Comparison of ENCODE assay signal across 8 cellular contexts in the genomic region with DNA sequence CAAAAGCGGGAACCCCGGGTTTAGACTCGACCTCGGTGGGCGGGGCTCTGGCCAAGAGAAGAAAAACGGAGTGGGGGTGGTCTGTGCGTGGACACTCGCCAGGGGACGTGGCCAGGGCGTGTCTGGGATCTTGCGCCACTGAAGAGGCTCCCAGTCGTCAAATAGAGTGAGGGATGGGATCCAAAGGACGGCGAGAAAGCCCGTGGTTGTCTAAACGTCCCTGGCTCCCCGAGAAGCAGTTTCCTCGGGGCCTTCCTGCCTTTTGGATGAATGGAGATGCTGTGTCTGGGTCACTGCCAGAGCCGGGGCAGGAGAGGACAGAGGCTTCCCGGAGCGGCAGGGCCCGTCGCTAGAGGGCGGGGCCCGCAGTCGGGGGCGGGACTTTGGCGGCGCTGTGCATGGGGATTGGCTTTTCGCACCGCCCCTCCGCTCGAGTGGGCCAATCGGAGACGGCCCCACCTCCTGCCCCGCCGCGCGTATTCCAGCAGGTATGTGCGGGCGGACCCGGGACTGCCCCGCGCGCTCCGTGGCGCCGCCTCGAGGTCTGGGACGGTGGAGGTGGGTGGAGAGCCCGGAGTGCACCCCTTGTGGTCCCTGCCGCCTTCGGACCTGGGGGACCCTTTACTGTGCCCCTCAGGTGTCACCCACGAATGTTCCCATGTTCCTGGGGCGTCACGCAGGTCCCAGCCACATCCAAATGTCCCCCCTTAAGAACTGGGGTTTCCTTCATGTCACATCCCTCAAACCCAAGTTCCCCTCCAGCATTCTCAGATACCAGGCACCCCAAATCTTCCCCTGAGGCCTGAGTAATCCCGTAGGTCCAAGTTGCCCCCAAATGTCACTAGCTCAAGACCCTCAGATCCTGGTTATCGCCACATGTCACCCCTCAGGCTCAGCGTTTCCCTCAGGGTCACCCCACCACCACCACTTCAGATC. TPM values are rescaled to one million over a fixed set of nuclear protein-coding genes. Genes with fewer than 3 reads are reported as not detected.
A peak's percentile ranks its signal among the peaks of the same experiment; 100 is the strongest.
DNase-seq lines count a peak whose midpoint lies in the region; ATAC-seq and TF ChIP-seq lines count a peak whose summit lies in the region.

No MANE protein-coding gene starts in this region.

- ATAC-seq in GM19468 (IDR thresholded peaks at IDR 0.05; ENCODE audit: extremely low read depth, unreplicated experiment): peak; percentile 52
- peak; percentile 91 for ATAC-seq in activated T-helper 17 cell treated with anti-CD3 and anti-CD28 coated beads, Interleukin-2, amount 50 U/mL, for 72 hours (replicated peaks)
- peak; percentile 79 to 88 for ATAC-seq in natural killer cell treated with Interleukin-12 subunit alpha and Interleukin-12 subunit beta and Interleukin-15 and Interleukin-18, amount 100 ng/mL, for 72 hours

- DNase-seq in COR-L47 (lab: John Stamatoyannopoulos, UW) (peak; percentile 72), HuH-7 (ENCODE audit: low spot score) (peak; percentile 99), fibroblast of peridontal ligament (ENCODE audit: extremely low read depth) (peak; percentile 71)
- DNase-seq in natural killer cell treated with Interleukin-12 subunit alpha and Interleukin-12 subunit beta and Interleukin-15 and Interleukin-18, amount 100 ng/mL, for 72 hours (ENCODE audit: low spot score): peak; percentile 91

- H3K4me1 Mint-ChIP-seq in activated T-helper 17 cell treated with anti-CD3 and anti-CD28 coated beads, Interleukin-2, amount 50 U/mL, for 72 hours: peaks cover 9% of the 10 kb centered on the region
- H3K4me1 Mint-ChIP-seq in natural killer cell treated with Interleukin-12 subunit alpha and Interleukin-12 subunit beta and Interleukin-15 and Interleukin-18, amount 100 ng/mL, for 72 hours (ENCODE audit: low read depth in 2 of 2): peaks cover 31 to 38% of the 10 kb centered on the region in 2 donors
- peaks cover 50% of the 10 kb centered on the region for H3K4me1 Mint-ChIP-seq in stimulated activated naive CD8-positive, alpha-beta T cell treated with anti-CD3 and anti-CD28 coated beads, Interleukin-15, Interleukin-2, amounts not matched to agents 100 ng/mL and 50 ng/mL, for 24 hours (ENCODE audit: low read depth)

- no peaks in the 10 kb centered on the region for H3K27me3 Mint-ChIP-seq in activated T-helper 17 cell treated with anti-CD3 and anti-CD28 coated beads, Interleukin-2, amount 50 U/mL, for 72 hours
- no peaks in the 10 kb centered on the region for H3K27me3 Mint-ChIP-seq in natural killer cell treated with Interleukin-12 subunit alpha and Interleukin-12 subunit beta and Interleukin-15 and Interleukin-18, amount 100 ng/mL, for 72 hours
- no peaks in the 10 kb centered on the region for H3K27me3 Mint-ChIP-seq in stimulated activated naive CD8-positive, alpha-beta T cell treated with anti-CD3 and anti-CD28 coated beads, Interleukin-15, Interleukin-2, amounts not matched to agents 100 ng/mL and 50 ng/mL, for 24 hours

- H3K27ac Mint-ChIP-seq in activated T-helper 17 cell treated with anti-CD3 and anti-CD28 coated beads, Interleukin-2, amount 50 U/mL, for 72 hours: peak overlapping the region; percentile 83
- H3K27ac Mint-ChIP-seq in natural killer cell treated with Interleukin-12 subunit alpha and Interleukin-12 subunit beta and Interleukin-15 and Interleukin-18, amount 100 ng/mL, for 72 hours: peak overlapping the region; percentile 98 to 100
- H3K27ac Mint-ChIP-seq in stimulated activated naive CD8-positive, alpha-beta T cell treated with anti-CD3 and anti-CD28 coated beads, Interleukin-15, Interleukin-2, amounts not matched to agents 100 ng/mL and 50 ng/mL, for 24 hours: peak overlapping the region; percentile 93

- no peaks in the 10 kb centered on the region for H3K9me3 Mint-ChIP-seq in activated T-helper 17 cell treated with anti-CD3 and anti-CD28 coated beads, Interleukin-2, amount 50 U/mL, for 72 hours
- no peaks in the 10 kb centered on the region for H3K9me3 Mint-ChIP-seq in natural killer cell treated with Interleukin-12 subunit alpha and Interleukin-12 subunit beta and Interleukin-15 and Interleukin-18, amount 100 ng/mL, for 72 hours
- no peaks in the 10 kb centered on the region for H3K9me3 Mint-ChIP-seq in stimulated activated naive CD8-positive, alpha-beta T cell treated with anti-CD3 and anti-CD28 coated beads, Interleukin-15, Interleukin-2, amounts not matched to agents 100 ng/mL and 50 ng/mL, for 24 hours

- peaks cover 76% of the 10 kb centered on the region for H3K36me3 Mint-ChIP-seq in activated T-helper 17 cell treated with anti-CD3 and anti-CD28 coated beads, Interleukin-2, amount 50 U/mL, for 72 hours (ENCODE audit: low read depth)
- no peaks in the 10 kb centered on the region for H3K36me3 Mint-ChIP-seq in natural killer cell treated with Interleukin-12 subunit alpha and Interleukin-12 subunit beta and Interleukin-15 and Interleukin-18, amount 100 ng/mL, for 72 hours
- H3K36me3 Mint-ChIP-seq in stimulated activated naive CD8-positive, alpha-beta T cell treated with anti-CD3 and anti-CD28 coated beads, Interleukin-15, Interleukin-2, amounts not matched to agents 100 ng/mL and 50 ng/mL, for 24 hours (ENCODE audit: low read depth): peaks cover 35% of the 10 kb centered on the region

- H3K4me3 Mint-ChIP-seq in activated T-helper 17 cell treated with anti-CD3 and anti-CD28 coated beads, Interleukin-2, amount 50 U/mL, for 72 hours: peak overlapping the region; percentile 87
- H3K4me3 Mint-ChIP-seq in natural killer cell treated with Interleukin-12 subunit alpha and Interleukin-12 subunit beta and Interleukin-15 and Interleukin-18, amount 100 ng/mL, for 72 hours: peak overlapping the region; percentile 83
- peak overlapping the region; percentile 70 for H3K4me3 Mint-ChIP-seq in stimulated activated naive CD8-positive, alpha-beta T cell treated with anti-CD3 and anti-CD28 coated beads, Interleukin-15, Interleukin-2, amounts not matched to agents 100 ng/mL and 50 ng/mL, for 24 hours

TF ChIP-seq in PFSK-1, 5 proteins besides CTCF, POLR2A, EP300 and RAD21:
- peak; percentile 93 for TF ChIP-seq POLR2AphosphoS5 (IDR thresholded peaks at IDR 0.05; ENCODE audit: low read depth, low read length)
- TF ChIP-seq FOXP2 (optimal IDR thresholded peaks at IDR 0.05; ENCODE audit: borderline replicate concordance, extremely low read depth, extremely low read length, insufficient read depth): peak; percentile 28
- TF ChIP-seq, protein P1, sequence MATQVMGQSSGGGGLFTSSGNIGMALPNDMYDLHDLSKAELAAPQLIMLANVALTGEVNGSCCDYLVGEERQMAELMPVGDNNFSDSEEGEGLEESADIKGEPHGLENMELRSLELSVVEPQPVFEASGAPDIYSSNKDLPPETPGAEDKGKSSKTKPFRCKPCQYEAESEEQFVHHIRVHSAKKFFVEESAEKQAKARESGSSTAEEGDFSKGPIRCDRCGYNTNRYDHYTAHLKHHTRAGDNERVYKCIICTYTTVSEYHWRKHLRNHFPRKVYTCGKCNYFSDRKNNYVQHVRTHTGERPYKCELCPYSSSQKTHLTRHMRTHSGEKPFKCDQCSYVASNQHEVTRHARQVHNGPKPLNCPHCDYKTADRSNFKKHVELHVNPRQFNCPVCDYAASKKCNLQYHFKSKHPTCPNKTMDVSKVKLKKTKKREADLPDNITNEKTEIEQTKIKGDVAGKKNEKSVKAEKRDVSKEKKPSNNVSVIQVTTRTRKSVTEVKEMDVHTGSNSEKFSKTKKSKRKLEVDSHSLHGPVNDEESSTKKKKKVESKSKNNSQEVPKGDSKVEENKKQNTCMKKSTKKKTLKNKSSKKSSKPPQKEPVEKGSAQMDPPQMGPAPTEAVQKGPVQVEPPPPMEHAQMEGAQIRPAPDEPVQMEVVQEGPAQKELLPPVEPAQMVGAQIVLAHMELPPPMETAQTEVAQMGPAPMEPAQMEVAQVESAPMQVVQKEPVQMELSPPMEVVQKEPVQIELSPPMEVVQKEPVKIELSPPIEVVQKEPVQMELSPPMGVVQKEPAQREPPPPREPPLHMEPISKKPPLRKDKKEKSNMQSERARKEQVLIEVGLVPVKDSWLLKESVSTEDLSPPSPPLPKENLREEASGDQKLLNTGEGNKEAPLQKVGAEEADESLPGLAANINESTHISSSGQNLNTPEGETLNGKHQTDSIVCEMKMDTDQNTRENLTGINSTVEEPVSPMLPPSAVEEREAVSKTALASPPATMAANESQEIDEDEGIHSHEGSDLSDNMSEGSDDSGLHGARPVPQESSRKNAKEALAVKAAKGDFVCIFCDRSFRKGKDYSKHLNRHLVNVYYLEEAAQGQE (IDR thresholded peaks at IDR 0.05; ENCODE audit: insufficient read depth in 1 of 2, low read depth in 2 of 2, low read length in 2 of 2): no peak
- TF ChIP-seq TAF1 (IDR thresholded peaks at IDR 0.05; ENCODE audit: borderline replicate concordance, insufficient read depth, low read length): no peak
- peak; percentile 76; the same call in 1 of the 2 replicates for TF ChIP-seq SIN3A (IDR thresholded peaks at IDR 0.05; ENCODE audit: borderline replicate concordance, insufficient read depth, low read length)

RNA-seq across cellular contexts. Expression of a gene that starts 38.4 kb away (rescaled TPM):
- 31.2 TPM for polyA plus RNA-seq in PFSK-1 (2012; ENCODE audit: insufficient read length, low read depth)
- total RNA-seq in activated T-helper 17 cell treated with anti-CD3 and anti-CD28 coated beads, Interleukin-2, amount 50 U/mL, for 72 hours: 10 to 100 TPM in 1 of 2 donors, 1 to 10 TPM in 1; 5.4 to 10.6 TPM
- total RNA-seq in natural killer cell treated with Interleukin-12 subunit alpha and Interleukin-12 subunit beta and Interleukin-15 and Interleukin-18, amount 100 ng/mL, for 72 hours: 1 to 10 TPM; 8.3 to 9.7 TPM

RNA-seq across cellular contexts. Expression of a gene that starts 43.3 kb away (rescaled TPM):
- polyA plus RNA-seq in PFSK-1 (2012; ENCODE audit: insufficient read length, low read depth): 4.2 TPM
- total RNA-seq in activated T-helper 17 cell treated with anti-CD3 and anti-CD28 coated beads, Interleukin-2, amount 50 U/mL, for 72 hours: 1 to 10 TPM; 1.2 to 3.6 TPM
- under 1 TPM in 1 of 2 donors, not detected in 1; 0.95 TPM for total RNA-seq in natural killer cell treated with Interleukin-12 subunit alpha and Interleukin-12 subunit beta and Interleukin-15 and Interleukin-18, amount 100 ng/mL, for 72 hours

RNA-seq across cellular contexts. Expression of a gene that starts 59.3 kb away (rescaled TPM):
- polyA plus RNA-seq in PFSK-1 (2012; ENCODE audit: insufficient read length, low read depth): 320 TPM
- 100 to 1,000 TPM in 1 of 2 donors, 10 to 100 TPM in 1; 76.7 to 127 TPM for total RNA-seq in activated T-helper 17 cell treated with anti-CD3 and anti-CD28 coated beads, Interleukin-2, amount 50 U/mL, for 72 hours
- 10 to 100 TPM; 53.0 to 83.6 TPM for total RNA-seq in natural killer cell treated with Interleukin-12 subunit alpha and Interleukin-12 subunit beta and Interleukin-15 and Interleukin-18, amount 100 ng/mL, for 72 hours

Comparison
In these comparisons a context has a peak if more than half of its experiments do, and no peak if none do; other contexts are left out.
1. Peak in every context shown above with its lines: DNase-seq and ATAC-seq.